Comparison of ENCODE assay signal across 10 cellular contexts in the genomic region with DNA sequence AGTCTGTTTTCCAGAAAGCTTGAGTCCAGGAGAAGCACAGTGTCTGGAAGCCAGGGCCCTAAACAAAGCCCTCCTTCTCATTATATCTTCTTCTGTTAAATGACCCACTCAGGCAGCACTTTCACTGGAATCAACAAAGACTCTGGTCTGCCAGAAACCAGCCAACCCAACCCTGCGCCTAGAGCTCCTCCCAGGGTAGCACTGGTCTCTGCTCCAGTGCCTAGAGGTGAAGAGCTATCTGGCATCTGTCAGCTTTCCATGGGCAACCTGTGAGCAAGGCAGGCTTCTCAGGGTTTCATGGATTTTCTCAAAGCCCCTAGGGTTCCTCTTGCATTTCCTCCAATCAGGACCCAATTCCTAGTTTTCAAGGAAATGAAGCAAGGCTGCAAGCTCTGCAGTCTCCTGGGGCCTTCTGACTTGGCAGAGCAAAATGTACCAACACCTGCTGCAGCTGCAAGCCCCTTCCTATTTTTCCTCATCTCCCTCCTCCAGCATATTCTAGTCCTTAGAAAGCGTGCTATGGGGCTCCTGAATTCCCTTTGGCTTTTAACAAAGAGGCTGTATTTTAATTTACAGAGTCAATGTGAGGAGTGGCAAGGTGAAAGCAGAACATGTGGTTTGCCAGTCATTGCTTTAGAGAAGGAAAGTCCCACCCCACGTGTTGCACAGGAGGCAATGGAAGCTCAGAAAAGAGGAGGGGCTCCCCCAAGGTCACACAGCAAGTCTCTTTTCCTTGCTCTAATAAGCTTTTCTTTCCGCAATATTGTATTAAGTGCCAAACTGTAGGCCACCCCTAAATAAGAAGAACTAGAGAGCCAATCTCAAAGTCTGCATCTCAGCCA. TPM values are rescaled to one million over a fixed set of nuclear protein-coding genes. Genes with fewer than 3 reads are reported as not detected.
DNase-seq lines count a peak whose midpoint lies in the region; ATAC-seq and TF ChIP-seq lines count a peak whose summit lies in the region.
"Had no signal": no experiment of that assay in that cellular context is flagged by ENCODE, and none has a peak within 500 bp of the region (broad histone marks: within the 10 kb centered on the region; RNA-seq: fewer than 3 reads in every experiment).

No MANE protein-coding gene starts in this region.

- H3K27ac Mint-ChIP-seq in brain: peak overlapping the region in 3 of 5 experiments; percentile 15 to 38 (median 33)

- peaks cover 55% of the 10 kb centered on the region for H3K4me1 Mint-ChIP-seq in brain

- ATAC-seq in GM19397 (IDR thresholded peaks at IDR 0.05; ENCODE audit: unreplicated experiment) (peak; percentile 68), HG03196 (IDR thresholded peaks at IDR 0.05; ENCODE audit: unreplicated experiment) (peak; percentile 53)

- no peaks in the 10 kb centered on the region for H3K36me3 Mint-ChIP-seq in brain

- no peaks in the 10 kb centered on the region for H3K9me3 Mint-ChIP-seq in brain

- TF ChIP-seq CTCF in GM10266 (IDR thresholded peaks at IDR 0.05; ENCODE audit: control insufficient read depth, insufficient read depth, low read depth, missing control alignments) (no peak), brain (conservative IDR thresholded peaks at IDR 0.05) (no peak)

- DNase-seq in GM10266 (ENCODE audit: extremely low spot score) (peak; percentile 56), NCI-H446 (lab: John Stamatoyannopoulos, UW) (no peak), ecto neural progenitor cell (ENCODE audit: low spot score) (no peak), GM19240 (ENCODE audit: insufficient read length, low spot score) (no peak)
- DNase-seq in stimulated activated CD4-positive, alpha-beta T cell treated with anti-CD3 and anti-CD28 coated beads, Interleukin-12 subunit alpha, Interleukin-12 subunit beta, amount 100 ng/mL, for 4 hours: no peak
- DNase-seq: NCI-H446 treated with DMSO at 0.1 percent for 48 hours, testis had no signal

- H3K4me3 Mint-ChIP-seq in brain: peak overlapping the region in 1 of 5 experiments; percentile 28

- peaks cover under 1% of the 10 kb centered on the region for H3K27me3 Mint-ChIP-seq in brain

RNA-seq across cellular contexts. Expression of gene RIC3, which starts 32.9 kb away (rescaled TPM):
- 4.9 TPM for polyA plus RNA-seq in brain (ENCODE audit: insufficient read depth, low read depth, low replicate concordance)
